9 cellular contexts compared by ENCODE assay signal in the genomic region with DNA sequence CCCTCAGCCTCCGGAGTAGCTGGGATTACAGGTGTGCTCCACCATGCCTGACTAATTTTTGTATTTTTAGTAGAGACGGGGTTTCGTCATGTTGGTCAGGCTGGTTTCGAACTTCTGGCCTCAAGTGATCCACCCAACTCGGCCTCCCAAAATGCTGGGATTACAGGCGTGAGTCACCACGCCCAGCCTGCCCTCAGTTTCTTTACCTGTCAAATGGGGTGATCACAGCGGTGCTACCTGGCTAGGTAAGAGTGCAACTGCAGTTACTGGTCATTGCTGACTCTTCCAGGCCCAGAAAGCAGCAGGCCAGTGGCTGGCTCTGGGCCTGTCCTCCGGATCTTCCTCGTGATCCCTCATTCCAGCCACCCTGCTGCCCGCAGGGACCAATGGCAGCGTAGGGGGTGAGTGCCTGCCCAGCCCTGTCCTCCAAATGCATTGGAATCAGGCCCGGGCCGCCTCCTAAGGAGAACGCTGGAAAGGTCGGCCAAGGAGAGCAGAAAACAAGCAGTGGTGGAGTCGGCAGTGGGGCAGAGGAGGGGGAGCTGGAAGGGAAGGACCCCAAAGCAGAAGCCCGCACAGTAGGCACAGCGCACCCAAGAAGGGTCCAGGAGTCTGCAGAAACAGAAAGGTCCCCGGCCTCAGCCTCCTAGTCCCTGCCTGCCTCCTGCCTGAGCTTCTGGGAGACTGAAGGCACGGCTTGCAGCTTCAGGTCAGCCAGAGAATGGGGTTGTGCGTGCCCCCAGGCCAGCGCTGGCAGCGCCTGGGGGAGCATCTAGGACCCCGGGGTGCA. TPM values are rescaled to one million over a fixed set of nuclear protein-coding genes. Genes with fewer than 3 reads are reported as not detected.
DNase-seq lines count a peak whose midpoint lies in the region; ATAC-seq and TF ChIP-seq lines count a peak whose summit lies in the region.
"Had no signal": no experiment of that assay in that cellular context is flagged by ENCODE, and none has a peak within 500 bp of the region (broad histone marks: within the 10 kb centered on the region; RNA-seq: fewer than 3 reads in every experiment).

No MANE protein-coding gene starts in this region.

- ATAC-seq in stimulated activated effector memory CD8-positive, alpha-beta T cell treated with anti-CD3 and anti-CD28 coated beads, Interleukin-12 subunit alpha, Interleukin-12 subunit beta, amount 100 ng/mL, for 72 hours = no peak
- ATAC-seq in GM21825 (IDR thresholded peaks at IDR 0.05; ENCODE audit: unreplicated experiment) = no peak

- no peaks in the 10 kb centered on the region for H3K9me3 ChIP-seq in HUES48 (ENCODE audit: control insufficient read depth, insufficient read depth, low read length)

- H3K9ac ChIP-seq in HUES48 (ENCODE audit: low read depth, low read length) = no peak overlapping the region

- H3K27ac Mint-ChIP-seq in stimulated activated effector memory CD8-positive, alpha-beta T cell treated with anti-CD3 and anti-CD28 coated beads, Interleukin-12 subunit alpha, Interleukin-12 subunit beta, amount 100 ng/mL, for 72 hours = peak overlapping the region; percentile 29

- peaks cover 8% of the 10 kb centered on the region for H3K4me1 ChIP-seq in HUES48 (ENCODE audit: control insufficient read depth, insufficient read depth, low read length)

- H3K27me3 ChIP-seq in HUES48 (ENCODE audit: control insufficient read depth, insufficient read depth, low read length) = peaks cover 13% of the 10 kb centered on the region; the same call in 1 of the 2 replicates

- no peaks in the 10 kb centered on the region for H3K36me3 Mint-ChIP-seq in stimulated activated effector memory CD8-positive, alpha-beta T cell treated with anti-CD3 and anti-CD28 coated beads, Interleukin-12 subunit alpha, Interleukin-12 subunit beta, amount 100 ng/mL, for 72 hours

- no peaks in the 10 kb centered on the region for H3K36me3 ChIP-seq in HUES48 (ENCODE audit: control insufficient read depth, insufficient read depth, low read length)

- H3K4me3 ChIP-seq in HUES48 (ENCODE audit: low read depth, low read length) = peak overlapping the region; percentile 75
- H3K4me3 ChIP-seq in astrocyte of the cerebellum (ENCODE audit: low read depth, low read length) = peak overlapping the region; percentile 66
- peak overlapping the region; percentile 50 for H3K4me3 ChIP-seq in iPS-11a (ENCODE audit: low read depth, low read length)

- H3K4me1 Mint-ChIP-seq in stimulated activated effector memory CD8-positive, alpha-beta T cell treated with anti-CD3 and anti-CD28 coated beads, Interleukin-12 subunit alpha, Interleukin-12 subunit beta, amount 100 ng/mL, for 72 hours = peaks cover 51% of the 10 kb centered on the region

- DNase-seq in astrocyte of the cerebellum (ENCODE audit: low read depth) = no peak
- DNase-seq in stimulated activated effector memory CD8-positive, alpha-beta T cell treated with anti-CD3 and anti-CD28 coated beads, Interleukin-12 subunit alpha, Interleukin-12 subunit beta, amount 100 ng/mL, for 72 hours (ENCODE audit: low spot score in 2 of 2) = no peak
- no peak for DNase-seq in stimulated activated CD4-positive, alpha-beta T cell treated with anti-CD3 and anti-CD28 coated beads, Interleukin-12 subunit alpha, Interleukin-12 subunit beta, amount 100 ng/mL, for 4 hours
- DNase-seq in GM19240 (ENCODE audit: insufficient read length, low spot score) = no peak
- no peak for DNase-seq in mesenteric fat pad (ENCODE audit: low spot score)

- no peak for TF ChIP-seq CTCF in astrocyte of the cerebellum (IDR thresholded peaks at IDR 0.05; ENCODE audit: low read depth, low read length, missing control alignments)

- peak overlapping the region; percentile 84 for H3K27ac ChIP-seq in HUES48 (ENCODE audit: low read depth, low read length)

- H3K9me3 Mint-ChIP-seq in stimulated activated effector memory CD8-positive, alpha-beta T cell treated with anti-CD3 and anti-CD28 coated beads, Interleukin-12 subunit alpha, Interleukin-12 subunit beta, amount 100 ng/mL, for 72 hours = no peaks in the 10 kb centered on the region

- in situ Hi-C loops in astrocyte of the cerebellum (cut with HindIII; ENCODE audit: low sequenced_read_pairs) = no loop called here

- peak overlapping the region; percentile 88 for H3K4me3 Mint-ChIP-seq in stimulated activated effector memory CD8-positive, alpha-beta T cell treated with anti-CD3 and anti-CD28 coated beads, Interleukin-12 subunit alpha, Interleukin-12 subunit beta, amount 100 ng/mL, for 72 hours

RNA-seq across cellular contexts. Expression of a gene that starts 1.8 kb away (rescaled TPM):
- total RNA-seq in mesenteric fat pad = 36.5 TPM

RNA-seq across cellular contexts. Expression of a gene that starts 7.8 kb away (rescaled TPM):
- total RNA-seq in mesenteric fat pad = 1.3 TPM
- total RNA-seq: HT1080 had no signal

RNA-seq across cellular contexts. Expression of a gene that starts 20.0 kb away (rescaled TPM):
- not detected for total RNA-seq in mesenteric fat pad
- total RNA-seq: HT1080 had no signal

RNA-seq across cellular contexts. Expression of a gene that starts 43.0 kb away (rescaled TPM):
- total RNA-seq in mesenteric fat pad = 66.9 TPM

RNA-seq across cellular contexts. Expression of a gene that starts 48.6 kb away (rescaled TPM):
- total RNA-seq in mesenteric fat pad = 46.9 TPM
